Comparison of ENCODE assay signal across 25 cellular contexts in the genomic region with DNA sequence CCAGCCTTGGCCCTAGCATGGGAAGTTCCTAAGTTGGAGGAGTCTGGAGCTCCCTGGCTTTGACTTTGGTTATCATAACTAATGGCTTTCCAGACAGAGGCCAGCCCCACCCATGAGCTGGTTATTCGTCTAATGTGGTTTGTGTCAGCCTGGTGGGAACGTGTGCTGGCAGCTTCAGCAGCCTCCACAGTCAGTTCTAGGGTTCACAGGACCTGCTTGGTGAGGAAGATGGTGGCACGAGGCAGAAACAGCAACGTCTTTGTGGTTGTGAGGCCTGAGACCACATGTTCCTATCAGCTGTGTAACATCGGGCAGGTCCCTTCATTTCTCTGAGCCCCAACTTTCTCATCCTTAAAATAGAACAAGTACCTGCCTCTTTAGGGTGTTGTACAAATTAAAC.
"Had no signal": no experiment of that assay in that cellular context is flagged by ENCODE, and none has a peak within 500 bp of the region (broad histone marks: within the 10 kb centered on the region; RNA-seq: fewer than 3 reads in every experiment).

No MANE protein-coding gene starts in this region.

- DNase-seq: activated CD4-positive, alpha-beta T cell treated with anti-CD3 and anti-CD28 coated beads, Interleukin-2, amount 10 ng/mL, durations not matched to agents 24 days and 14 days; activated CD4-positive, alpha-beta T cell treated with anti-CD3 and anti-CD28 coated beads, Interleukin-2, amount 50 U/mL, for 4 hours; activated CD8-positive, alpha-beta T cell treated with anti-CD3 and anti-CD28 coated beads for 36 hours; activated gamma-delta T cell; activated naive CD4-positive, alpha-beta T cell treated with Interleukin-2 at 50 U/mL for 16 hours; activated naive CD8-positive, alpha-beta T cell treated with anti-CD3 and anti-CD28 coated beads, Interleukin-2, amount 10 ng/mL, durations not matched to agents 7 days and 5 days; activated T-cell treated with anti-CD3 and anti-CD28 coated beads, Interleukin-2, amount 50 U/mL, for 24 hours; amygdala; Kasumi-1; MM.1S; MV-4-11; NCI-H1092; NCI-H1436 treated with DMSO at 0.1 percent for 48 hours; NCI-H1694 treated with DMSO at 0.1 percent for 48 hours; NCI-H2029; NCI-H345; NCI-H524 treated with DMSO at 0.1 percent for 48 hours; NK-92 treated with Interleukin-12 subunit alpha and Interleukin-12 subunit beta, amount 100 ng/mL, for 24 hours; PC-9; SJCRH30 had no signal

- H3K9me3 ChIP-seq: ascending aorta, SJCRH30 had no signal

- H3K4me3 ChIP-seq: ascending aorta, cardiac muscle cell, PC-9, SJCRH30, SK-N-MC had no signal

- H3K4me1 ChIP-seq: ascending aorta, SJCRH30 had no signal

- H2AFZ ChIP-seq: PC-9 had no signal

- H3K36me3 ChIP-seq: ascending aorta, cardiac muscle cell, SJCRH30 had no signal

- H3K4me2 ChIP-seq: PC-9 had no signal

- H3K27me3 ChIP-seq: ascending aorta, cardiac muscle cell had no signal

- H3K27ac ChIP-seq: ascending aorta, cardiac muscle cell, PC-9, RWPE1, SJCRH30, SK-N-MC had no signal

- ATAC-seq: activated CD8-positive, alpha-beta T cell treated with anti-CD3 and anti-CD28 coated beads for 36 hours; Right ventricle myocardium inferior had no signal
